Comparison of ENCODE assay signal across 1 cellular context in genomic region chr3:126917232-126917804, GRCh38.
TF ChIP-seq lines count a peak whose summit lies in the region.

No MANE protein-coding gene starts in this region.

TF ChIP-seq in HepG2, 621 proteins besides CTCF, POLR2A, EP300 and RAD21 (continued from another document):
- no peak for TF ChIP-seq KDM2A (CRISPR knock-in tag; IDR thresholded peaks at IDR 0.05; ENCODE audit: borderline replicate concordance, low read depth)
TF ChIP-seq in HepG2: peak in this region for 0.
